In the genomic region with DNA sequence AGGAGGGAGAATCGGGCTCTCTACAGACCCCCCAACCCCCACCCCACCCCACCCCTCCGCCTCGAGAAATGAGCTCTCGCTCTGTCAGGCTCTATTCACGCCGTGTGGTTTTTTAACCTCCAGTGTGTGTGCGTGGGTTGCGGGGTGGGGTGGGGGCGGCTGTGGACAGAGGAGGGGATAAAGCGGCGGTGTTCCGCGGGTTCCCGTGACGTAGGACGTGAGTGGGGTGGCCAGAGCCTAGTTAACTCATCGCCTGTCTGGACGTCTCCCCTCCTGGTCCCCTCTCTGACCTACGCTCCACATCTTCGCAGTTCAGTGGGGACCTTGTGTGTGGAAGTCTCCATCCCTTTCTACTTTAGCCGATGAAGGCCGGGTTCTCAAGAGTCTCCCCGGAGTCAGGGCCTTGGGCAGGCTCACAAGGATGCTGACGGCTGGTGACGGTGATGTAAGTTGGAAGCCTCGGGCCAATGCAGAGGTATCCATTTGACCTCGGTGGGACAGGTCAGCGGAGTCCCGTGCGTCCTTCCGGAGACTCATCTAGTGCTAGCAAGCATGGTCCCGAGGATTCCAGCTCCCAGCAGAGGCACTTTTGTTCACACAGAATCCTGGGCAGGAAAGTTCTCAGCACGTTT, we compare ENCODE assay signal across 26 cellular contexts.
DNase-seq lines count a peak whose midpoint lies in the region; ATAC-seq, FAIRE-seq and TF ChIP-seq lines count a peak whose summit lies in the region.
"Had no signal": no experiment of that assay in that cellular context is flagged by ENCODE, and none has a peak within 500 bp of the region (broad histone marks: within the 10 kb centered on the region; RNA-seq: fewer than 3 reads in every experiment).

No MANE protein-coding gene starts in this region.

- no peaks in the 10 kb centered on the region for H3K4me1 ChIP-seq in kidney (ENCODE audit: control insufficient read depth in 1 of 2, insufficient read depth in 1 of 2, low read depth in 1 of 2, low read length in 2 of 2)
- H3K4me1 ChIP-seq: A549; BE2C; BLaER1 treated with 17β-estradiol and CSF1 and Interleukin-3, amounts not matched to agents 10 nM and 100 nM had no signal

- no peak overlapping the region for H3K9ac ChIP-seq in kidney (ENCODE audit: low read length in 2 of 2)
- H3K9ac ChIP-seq: BLaER1 treated with 17β-estradiol and CSF1 and Interleukin-3, amounts not matched to agents 10 nM and 100 nM had no signal

- no peak overlapping the region for H3K27ac ChIP-seq in kidney (ENCODE audit: low read depth in 2 of 2, low read length in 2 of 2)
- H3K27ac ChIP-seq: A549; BLaER1 treated with 17β-estradiol and CSF1 and Interleukin-3, amounts not matched to agents 10 nM and 100 nM had no signal

- no peak for FAIRE-seq in kidney (lab: Jason Lieb, UNC)
- FAIRE-seq: A549, D721Med, GM12892, GM19239, H54 had no signal

- no peak for TF ChIP-seq POLR2A in erythroblast (IDR thresholded peaks at IDR 0.05; ENCODE audit: low read length)

- CTCF ChIA-PET in activated naive CD4-positive, alpha-beta T cell treated with anti-CD3 and anti-CD28 coated beads, Interleukin-2, amount 10 ng/mL, durations not matched to agents 7 days and 5 days (lab: Charles Lee), result no interaction called here

- no peak overlapping the region for H3K4me3 ChIP-seq in kidney (ENCODE audit: low read length in 2 of 2)
- H3K4me3 ChIP-seq: A549; BLaER1 treated with 17β-estradiol and CSF1 and Interleukin-3, amounts not matched to agents 10 nM and 100 nM had no signal

- H3K36me3 ChIP-seq in kidney (ENCODE audit: control insufficient read depth in 1 of 2, insufficient read depth in 2 of 2, low read length in 2 of 2), result no peaks in the 10 kb centered on the region
- H3K36me3 ChIP-seq: BE2C; BLaER1 treated with 17β-estradiol and CSF1 and Interleukin-3, amounts not matched to agents 10 nM and 100 nM had no signal

- H3K9me3 Mint-ChIP-seq in activated naive CD4-positive, alpha-beta T cell treated with anti-CD3 and anti-CD28 coated beads, Interleukin-2, amount 10 ng/mL, durations not matched to agents 7 days and 5 days, result peaks cover 42% of the 10 kb centered on the region

- no peaks in the 10 kb centered on the region for H3K9me3 ChIP-seq in kidney (ENCODE audit: control insufficient read depth in 1 of 2, low read length in 2 of 2)
- H3K9me3 ChIP-seq: A549, BE2C had no signal

- peaks cover 2% of the 10 kb centered on the region for H3K36me3 Mint-ChIP-seq in activated naive CD4-positive, alpha-beta T cell treated with anti-CD3 and anti-CD28 coated beads, Interleukin-2, amount 10 ng/mL, durations not matched to agents 7 days and 5 days
- H3K36me3 Mint-ChIP-seq: CD14-positive monocyte had no signal

- H3K4me3 Mint-ChIP-seq in activated naive CD4-positive, alpha-beta T cell treated with anti-CD3 and anti-CD28 coated beads, Interleukin-2, amount 10 ng/mL, durations not matched to agents 7 days and 5 days, result no peak overlapping the region
- H3K4me3 Mint-ChIP-seq: CD14-positive monocyte; CD4-positive, alpha-beta T cell had no signal

- no peak for ATAC-seq in GM21737 (IDR thresholded peaks at IDR 0.05; ENCODE audit: unreplicated experiment)
- ATAC-seq: A549 had no signal

- no peak for DNase-seq in activated naive CD4-positive, alpha-beta T cell treated with anti-CD3 and anti-CD28 coated beads, Interleukin-2, amount 10 ng/mL, durations not matched to agents 7 days and 5 days
- no peak for DNase-seq in activated naive CD4-positive, alpha-beta T cell treated with Interleukin-2 at 50 U/mL for 16 hours
- peak; percentile 61 for DNase-seq in kidney
- DNase-seq in posterior vena cava (ENCODE audit: low spot score), result peak; percentile 54
- DNase-seq in NCI-H187 (lab: John Stamatoyannopoulos, UW), result no peak
- no peak for DNase-seq in erythroblast (lab: John Stamatoyannopoulos, UW)
- DNase-seq: 8988T; ACHN; AML-193; BE2C; CD4-positive, alpha-beta T cell; CD8-positive, alpha-beta memory T cell; DMS 273 treated with DMSO at 0.1 percent for 48 hours; DMS79; EL; GF-D8; GOT3; HCEC 1CT had no signal

- H3K27me3 Mint-ChIP-seq in activated naive CD4-positive, alpha-beta T cell treated with anti-CD3 and anti-CD28 coated beads, Interleukin-2, amount 10 ng/mL, durations not matched to agents 7 days and 5 days, result peaks cover 6% of the 10 kb centered on the region
- H3K27me3 Mint-ChIP-seq: CD4-positive, alpha-beta T cell had no signal

- H3K4me1 Mint-ChIP-seq in activated naive CD4-positive, alpha-beta T cell treated with anti-CD3 and anti-CD28 coated beads, Interleukin-2, amount 10 ng/mL, durations not matched to agents 7 days and 5 days, result peaks cover 29% of the 10 kb centered on the region
- H3K4me1 Mint-ChIP-seq: CD14-positive monocyte had no signal

- intact Hi-C loops in kidney (cut with DNase I), result no loop called here
- intact Hi-C loops in posterior vena cava (cut with DNase I), result no loop called here

- TF ChIP-seq CTCF in kidney (IDR thresholded peaks at IDR 0.05; ENCODE audit: borderline replicate concordance, extremely low read depth, insufficient read depth), result no peak

- H3K27ac Mint-ChIP-seq in activated naive CD4-positive, alpha-beta T cell treated with anti-CD3 and anti-CD28 coated beads, Interleukin-2, amount 10 ng/mL, durations not matched to agents 7 days and 5 days, result peak overlapping the region; percentile 98
- H3K27ac Mint-ChIP-seq: CD14-positive monocyte; CD4-positive, alpha-beta T cell had no signal

Comparison
In these comparisons a context has a peak if more than half of its experiments do, and no peak if none do; other contexts are left out.
1. DNase-seq: peak in kidney (single experiment) and posterior vena cava (single experiment); none in activated naive CD4-positive, alpha-beta T cell treated with anti-CD3 and anti-CD28 coated beads, Interleukin-2, amount 10 ng/mL, durations not matched to agents 7 days and 5 days (single experiment), activated naive CD4-positive, alpha-beta T cell treated with Interleukin-2 at 50 U/mL for 16 hours (single experiment), NCI-H187 (0 of 2) and erythroblast (0 of 2).